Comparison of ENCODE assay signal across 2 cellular contexts in genomic region chr13:38775085-38775484, GRCh38.
TF ChIP-seq lines count a peak whose summit lies in the region.

No MANE protein-coding gene starts in this region.

TF ChIP-seq in liver, 16 proteins besides CTCF, POLR2A, EP300 and RAD21:
- TF ChIP-seq EGR1 (IDR thresholded peaks at IDR 0.05; ENCODE audit: low read depth in 2 of 2) (no peak), NR2F2 (IDR thresholded peaks at IDR 0.05) (no peak), SP1 (IDR thresholded peaks at IDR 0.05) (no peak), ZBTB33 (IDR thresholded peaks at IDR 0.05) (no peak), RXRA (IDR thresholded peaks at IDR 0.05) (peak in 1 of 2 donors; percentile 24), FOXA2 (IDR thresholded peaks at IDR 0.05) (peak; percentile 48), GABPA (IDR thresholded peaks at IDR 0.05 in 1 of 2, conservative IDR thresholded peaks at IDR 0.05 in 1 of 2) (no peak), TAF1 (conservative IDR thresholded peaks at IDR 0.05) (no peak), HNF4A (conservative IDR thresholded peaks at IDR 0.05) (peak in 1 of 2 donors; percentile 50), ATF3 (IDR thresholded peaks at IDR 0.05) (no peak), MAX (IDR thresholded peaks at IDR 0.05) (no peak), FOXA1 (IDR thresholded peaks at IDR 0.05) (no peak), REST (IDR thresholded peaks at IDR 0.05) (no peak), HNF4G (IDR thresholded peaks at IDR 0.05) (no peak), YY1 (IDR thresholded peaks at IDR 0.05) (no peak), JUND (IDR thresholded peaks at IDR 0.05) (no peak)
TF ChIP-seq in liver: peak in this region for 3.

TF ChIP-seq in HepG2, 621 proteins besides CTCF, POLR2A, EP300 and RAD21:
- TF ChIP-seq ZMYM2 (CRISPR knock-in tag; IDR thresholded peaks at IDR 0.05) (no peak), AKNA (CRISPR knock-in tag; IDR thresholded peaks at IDR 0.05; ENCODE audit: borderline replicate concordance) (no peak), ZBTB44 (CRISPR knock-in tag; IDR thresholded peaks at IDR 0.05) (no peak), TFDP1 (CRISPR knock-in tag; IDR thresholded peaks at IDR 0.05; ENCODE audit: borderline replicate concordance) (no peak), ZBTB33 (CRISPR knock-in tag; IDR thresholded peaks at IDR 0.05) (no peak), SIN3B (IDR thresholded peaks at IDR 0.05; ENCODE audit: low read length) (no peak), SRF (IDR thresholded peaks at IDR 0.05; ENCODE audit: low read depth, low read length) (no peak)
